Comparison of ENCODE assay signal across 17 cellular contexts in the genomic region with DNA sequence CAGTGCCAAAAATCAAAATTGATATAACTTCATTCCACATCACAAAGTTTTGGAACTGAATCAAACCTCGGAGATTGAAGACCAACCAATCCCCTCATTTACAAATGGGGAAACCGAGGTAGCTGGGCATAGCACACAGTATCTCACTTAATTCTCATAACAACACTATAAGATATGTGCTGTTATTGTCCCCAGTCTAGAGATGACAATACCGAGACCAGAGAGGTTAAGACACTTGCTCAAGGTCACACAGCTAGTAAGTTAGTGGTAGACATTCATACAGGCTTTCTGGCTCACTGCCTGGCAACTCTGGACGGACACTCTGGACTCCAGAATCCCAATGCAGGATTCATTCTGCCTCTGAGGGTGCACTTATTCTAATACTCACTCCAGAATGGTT.
"Had no signal": no experiment of that assay in that cellular context is flagged by ENCODE, and none has a peak within 500 bp of the region (broad histone marks: within the 10 kb centered on the region; RNA-seq: fewer than 3 reads in every experiment).

No MANE protein-coding gene starts in this region.

- H3K36me3 ChIP-seq: colonic mucosa, esophagus squamous epithelium, heart right ventricle, lower lobe of right lung, neutrophil, pancreas, tibial artery had no signal

- H3K9me3 Mint-ChIP-seq: dendritic cell treated with granulocyte-macrophage colony-stimulating factor and Interleukin-4, amounts not matched to agents 40 ng/mL and 50 ng/mL, for 4 days; endodermal cell; natural killer cell treated with Interleukin-12 subunit alpha and Interleukin-12 subunit beta and Interleukin-15 and Interleukin-18, amount 100 ng/mL, for 72 hours; neural crest cell; type B pancreatic cell had no signal

- H3K9me3 ChIP-seq: colonic mucosa, esophagus squamous epithelium, heart right ventricle, lower lobe of right lung, mucosa of descending colon, neutrophil, pancreas, testis, tibial artery had no signal

- H3K4me1 ChIP-seq: colonic mucosa had no signal

- H3K27me3 ChIP-seq: colonic mucosa, esophagus squamous epithelium, neutrophil, pancreas, testis, tibial artery had no signal

- H3K4me3 Mint-ChIP-seq: dendritic cell treated with granulocyte-macrophage colony-stimulating factor and Interleukin-4, amounts not matched to agents 40 ng/mL and 50 ng/mL, for 4 days; endodermal cell; immature natural killer cell; naive B cell; natural killer cell treated with Interleukin-12 subunit alpha and Interleukin-12 subunit beta and Interleukin-15 and Interleukin-18, amount 100 ng/mL, for 72 hours; neural crest cell had no signal

- H3K27ac Mint-ChIP-seq: dendritic cell treated with granulocyte-macrophage colony-stimulating factor and Interleukin-4, amounts not matched to agents 40 ng/mL and 50 ng/mL, for 4 days; endodermal cell; immature natural killer cell; natural killer cell treated with Interleukin-12 subunit alpha and Interleukin-12 subunit beta and Interleukin-15 and Interleukin-18, amount 100 ng/mL, for 72 hours had no signal

- H3K36me3 Mint-ChIP-seq: immature natural killer cell; naive B cell; natural killer cell treated with Interleukin-12 subunit alpha and Interleukin-12 subunit beta and Interleukin-15 and Interleukin-18, amount 100 ng/mL, for 72 hours; type B pancreatic cell had no signal

- DNase-seq: esophagus squamous epithelium, left ventricle myocardium superior, lower lobe of right lung, tibial artery had no signal

- H3K27ac ChIP-seq: colonic mucosa, esophagus squamous epithelium, heart right ventricle, lower lobe of right lung, neutrophil, pancreas, testis, tibial artery had no signal

- H3K4me3 ChIP-seq: colonic mucosa, esophagus squamous epithelium, heart right ventricle, lower lobe of right lung, mucosa of descending colon, pancreas, testis, tibial artery had no signal
